ENCODE assay signal across 9 cellular contexts in the genomic region with DNA sequence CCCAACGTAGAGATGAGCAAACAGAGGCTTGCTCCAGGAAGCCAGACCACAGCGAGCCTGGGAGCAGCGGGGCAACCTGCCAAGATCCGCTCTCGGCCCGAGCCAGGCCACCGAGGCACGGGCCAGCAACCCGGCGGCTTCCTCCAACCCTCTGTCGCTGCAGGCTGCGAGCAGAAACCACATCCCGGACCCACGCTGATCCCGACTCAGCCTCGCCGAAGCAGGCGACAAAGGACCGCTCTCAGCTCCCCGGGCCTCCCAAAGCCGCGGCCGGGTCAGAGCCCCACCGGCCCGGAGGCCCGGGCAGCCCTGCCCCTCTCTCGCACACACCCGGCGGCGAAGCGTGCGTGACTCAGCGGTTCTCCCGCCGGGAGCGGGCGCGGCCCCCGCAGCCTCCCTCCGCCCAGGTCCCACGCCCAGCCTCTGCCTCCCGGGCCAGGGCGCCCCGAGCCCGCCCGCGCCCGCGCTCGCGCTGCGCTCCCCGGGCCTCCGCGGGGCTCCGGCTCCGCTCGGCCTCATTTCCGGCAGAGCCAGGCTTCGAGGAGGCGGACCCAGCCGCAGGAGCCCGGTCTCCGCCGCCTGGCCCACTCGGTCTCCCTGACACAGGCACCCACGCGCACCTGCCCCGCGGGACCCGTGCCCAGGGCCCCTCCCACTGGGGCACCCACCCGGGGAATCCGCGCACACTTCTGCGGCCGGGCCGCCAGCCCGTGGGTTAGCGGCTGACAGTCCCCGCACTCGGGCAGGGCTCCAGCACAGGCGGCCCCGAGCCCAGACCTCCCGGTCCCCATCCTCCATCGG. TPM values are rescaled to one million over a fixed set of nuclear protein-coding genes. Genes with fewer than 3 reads are reported as not detected.
DNase-seq lines count a peak whose midpoint lies in the region; ATAC-seq, FAIRE-seq and TF ChIP-seq lines count a peak whose summit lies in the region.
"Had no signal": no experiment of that assay in that cellular context is flagged by ENCODE, and none has a peak within 500 bp of the region (broad histone marks: within the 10 kb centered on the region; RNA-seq: fewer than 3 reads in every experiment).

No MANE protein-coding gene starts in this region.

- POLR2A ChIA-PET in A549 (lab: Yijun Ruan, JAX): interaction anchor here (0.6 kb wide), 1 partner anchor 1100 kb away, joined by 6 read pairs; no protein-coding TSS in a partner anchor

- peak; percentile 30; the same call in 1 of the 2 replicates for TF ChIP-seq POLR2A in A549 (IDR thresholded peaks at IDR 0.05; ENCODE audit: low read length)
- no peak for TF ChIP-seq POLR2A in ovary (IDR thresholded peaks at IDR 0.05)

- WGBS in A549 (ENCODE audit: missing lambda C conversion rate): 0% methylated on average over 2 of the region's 85 CpGs
- 0 to 1% (median 0%) methylated on average over 53 to 85 of the region's 85 CpGs for WGBS in ovary, 3 donors

- H3K9me2 ChIP-seq in GM23338 (ENCODE audit: insufficient read depth): no peaks in the 10 kb centered on the region

- no peak overlapping the region for H3K27ac Mint-ChIP-seq in GM23338
- H3K27ac Mint-ChIP-seq in activated naive CD8-positive, alpha-beta T cell treated with anti-CD3 and anti-CD28 coated beads, Interleukin-2, amount 50 U/mL, for 24 hours: no peak overlapping the region

- H4K20me1 ChIP-seq in GM23338 (replicated peaks; ENCODE audit: insufficient read depth): no peaks in the 10 kb centered on the region

- H3K4me3 ChIP-seq in A549 (peak overlapping the region; percentile 84), GM23338 (peak overlapping the region; percentile 67), cardiac muscle cell (peak overlapping the region; percentile 29), ovary (peak overlapping the region; percentile 45)

- H3K27ac ChIP-seq in A549: peak overlapping the region; percentile 97
- no peak overlapping the region for H3K27ac ChIP-seq in GM23338 (ENCODE audit: low read depth)
- H3K27ac ChIP-seq in cardiac muscle cell: no peak overlapping the region
- H3K27ac ChIP-seq in ovary: no peak overlapping the region

- H2AFZ ChIP-seq in GM23338: peak overlapping the region; percentile 74; the same call in 1 of the 2 replicates

- H3F3A ChIP-seq in GM23338 (replicated peaks; ENCODE audit: low read depth): no peaks in the 10 kb centered on the region

- H3K9me3 Mint-ChIP-seq in GM23338: no peaks in the 10 kb centered on the region; the same call in 2 of the 3 replicates
- H3K9me3 Mint-ChIP-seq in activated naive CD8-positive, alpha-beta T cell treated with anti-CD3 and anti-CD28 coated beads, Interleukin-2, amount 50 U/mL, for 24 hours: no peaks in the 10 kb centered on the region

- CTCF ChIA-PET in A549 (lab: Yijun Ruan, JAX): interaction anchor here (0.5 to 1.4 kb wide), 3 partner anchors 18 to 595 kb away, joined by 3 to 4 read pairs (median 3); no protein-coding TSS in a partner anchor

- peak; percentile 43 to 61 for DNase-seq in A549 (ENCODE audit: low read depth in 1 of 2, low spot score in 1 of 2)
- DNase-seq in GM23338 (ENCODE audit: low spot score): peak; percentile 54
- no peak for DNase-seq in activated naive CD8-positive, alpha-beta T cell treated with anti-CD3 and anti-CD28 coated beads, Interleukin-2, amount 50 U/mL, for 24 hours
- peak; percentile 26 to 64 for DNase-seq in cardiac muscle cell (ENCODE audit: low read depth in 1 of 2, low spot score in 1 of 2)
- DNase-seq in ovary: peak; percentile 25 to 63 (median 40)
- DNase-seq in amniotic stem cell (lab: John Stamatoyannopoulos, UW): no peak

- FAIRE-seq in A549 (lab: Jason Lieb, UNC): no peak
- FAIRE-seq: colon had no signal

- TF ChIP-seq EP300 in A549 (IDR thresholded peaks at IDR 0.05): no peak
- TF ChIP-seq EP300 in ovary (IDR thresholded peaks at IDR 0.05): no peak

- H3K27me3 Mint-ChIP-seq in GM23338 (ENCODE audit: insufficient read depth, low read depth, poor library complexity): peaks cover 49% of the 10 kb centered on the region
- peaks cover 54% of the 10 kb centered on the region for H3K27me3 Mint-ChIP-seq in activated naive CD8-positive, alpha-beta T cell treated with anti-CD3 and anti-CD28 coated beads, Interleukin-2, amount 50 U/mL, for 24 hours

- H3K4me2 ChIP-seq in A549: peak overlapping the region; percentile 96
- peak overlapping the region; percentile 85 for H3K4me2 ChIP-seq in GM23338

- H3K36me3 Mint-ChIP-seq in GM23338 (ENCODE audit: low read depth): no peaks in the 10 kb centered on the region
- H3K36me3 Mint-ChIP-seq in activated naive CD8-positive, alpha-beta T cell treated with anti-CD3 and anti-CD28 coated beads, Interleukin-2, amount 50 U/mL, for 24 hours (ENCODE audit: low read depth): no peaks in the 10 kb centered on the region

- peaks cover 10% of the 10 kb centered on the region; the same call in 1 of the 3 replicates for H3K4me1 ChIP-seq in A549
- peaks cover 15% of the 10 kb centered on the region for H3K4me1 ChIP-seq in GM23338 (ENCODE audit: insufficient read depth)
- no peaks in the 10 kb centered on the region for H3K4me1 ChIP-seq in cardiac muscle cell (ENCODE audit: low read depth)
- no peaks in the 10 kb centered on the region for H3K4me1 ChIP-seq in ovary (ENCODE audit: insufficient read depth)

- H3K4me1 Mint-ChIP-seq in GM23338: peaks cover 17% of the 10 kb centered on the region
- H3K4me1 Mint-ChIP-seq in activated naive CD8-positive, alpha-beta T cell treated with anti-CD3 and anti-CD28 coated beads, Interleukin-2, amount 50 U/mL, for 24 hours: peaks cover 3% of the 10 kb centered on the region

- TF ChIP-seq CTCF in A549 (IDR thresholded peaks at IDR 0.05): no peak
- TF ChIP-seq CTCF in GM23338 (conservative IDR thresholded peaks at IDR 0.05; ENCODE audit: low read depth in 2 of 2): no peak
- TF ChIP-seq CTCF in cardiac muscle cell (IDR thresholded peaks at IDR 0.05; ENCODE audit: low read depth, low read length): no peak
- no peak for TF ChIP-seq CTCF in ovary (IDR thresholded peaks at IDR 0.05)

- H3K9me3 ChIP-seq in A549 (no peaks in the 10 kb centered on the region), cardiac muscle cell (ENCODE audit: low read depth) (no peaks in the 10 kb centered on the region), ovary (no peaks in the 10 kb centered on the region)

- H3K4me3 Mint-ChIP-seq in GM23338: peak overlapping the region; percentile 69
- peak overlapping the region; percentile 40 for H3K4me3 Mint-ChIP-seq in activated naive CD8-positive, alpha-beta T cell treated with anti-CD3 and anti-CD28 coated beads, Interleukin-2, amount 50 U/mL, for 24 hours

- intact Hi-C loops in ovary (cut with DNase I): no loop called here

- ATAC-seq in A549 (peak; percentile 61 to 76), GM23338 (peak; percentile 51), GM18498 (IDR thresholded peaks at IDR 0.05; ENCODE audit: unreplicated experiment) (no peak), HG03342 (IDR thresholded peaks at IDR 0.05; ENCODE audit: unreplicated experiment) (no peak)
- peak; percentile 23 for ATAC-seq in activated naive CD8-positive, alpha-beta T cell treated with anti-CD3 and anti-CD28 coated beads, Interleukin-2, amount 50 U/mL, for 24 hours

- TF ChIP-seq RAD21 in A549 (conservative IDR thresholded peaks at IDR 0.05 in 1 of 2, IDR thresholded peaks at IDR 0.05 in 1 of 2): no peak

- H3K27me3 ChIP-seq in GM23338 (ENCODE audit: insufficient read depth): peaks cover 58% of the 10 kb centered on the region
- H3K27me3 ChIP-seq in cardiac muscle cell: peaks cover 92% of the 10 kb centered on the region
- no peaks in the 10 kb centered on the region for H3K27me3 ChIP-seq in ovary

- no peaks in the 10 kb centered on the region for H3K79me2 ChIP-seq in GM23338 (replicated peaks; ENCODE audit: insufficient read depth)

- H3K36me3 ChIP-seq in GM23338 (ENCODE audit: insufficient read depth): no peaks in the 10 kb centered on the region
- H3K36me3 ChIP-seq in cardiac muscle cell: no peaks in the 10 kb centered on the region
- no peaks in the 10 kb centered on the region for H3K36me3 ChIP-seq in ovary

TF ChIP-seq in A549, 52 proteins besides CTCF, POLR2A, EP300 and RAD21 (continues in another document):
- TF ChIP-seq RNF2 (IDR thresholded peaks at IDR 0.05; ENCODE audit: borderline replicate concordance, low read depth) (no peak), NFE2L2 (conservative IDR thresholded peaks at IDR 0.05; ENCODE audit: low read length) (peak; percentile 70), CEBPB (IDR thresholded peaks at IDR 0.05) (no peak), JUNB (IDR thresholded peaks at IDR 0.05) (no peak), SMC3 (IDR thresholded peaks at IDR 0.05) (no peak), PHF8 (IDR thresholded peaks at IDR 0.05; ENCODE audit: borderline replicate concordance, low read depth) (0 out of 2 replicates have a peak, but pooled peaks have one; percentile 25)

TF ChIP-seq in GM23338, 12 proteins besides CTCF, POLR2A, EP300 and RAD21 (continues in another document):
- no peak for TF ChIP-seq EZH2phosphoT487 (IDR thresholded peaks at IDR 0.05; ENCODE audit: unreplicated experiment)
- no peak for TF ChIP-seq JUNB (IDR thresholded peaks at IDR 0.05; ENCODE audit: unreplicated experiment)
- peak; percentile 55 for TF ChIP-seq EZH2 (IDR thresholded peaks at IDR 0.05; ENCODE audit: low read depth, unreplicated experiment)

RNA-seq across cellular contexts. Expression of gene PPP2R2C, which starts 1.7 kb away (rescaled TPM):
- polyA plus RNA-seq in A549 (2011; rRNA removed): 23.9 and 26.9 TPM in 2 replicates
- polyA plus RNA-seq in A549 (2012; cell fraction: cytosol; rRNA removed): 38.9 and 50.9 TPM in 2 replicates
- 41.8 and 48.0 TPM in 2 replicates for polyA plus RNA-seq in A549 (2012; cell fraction: nucleus; rRNA removed)
- polyA plus RNA-seq in A549 (2017; fragmentation: RNase III; extraction: RNeasy Plus Mini Kit Qiagen cat#74134 plus additional on column Dnase treatment): 28.6 to 31.2 TPM (median 29.4 TPM) in 3 replicates
- polyA minus RNA-seq in A549 (2011; rRNA and poly(A)+ RNA removed): 64.9 and 74.3 TPM in 2 replicates
- 7.6 and 9.2 TPM in 2 replicates for total RNA-seq in GM23338 (2014; rRNA removed; shearing (Covaris generic))
- polyA plus RNA-seq in GM23338 (2016; fragmentation: Nextera tagmentation; extraction: Ambion mirVana): 0.77 and 1.3 TPM in 2 replicates
- total RNA-seq in cardiac muscle cell: 0.14 TPM in 1 of 2 replicates, not detected in the other
- not detected in 2 replicates for polyA plus RNA-seq in cardiac muscle cell
- total RNA-seq in ovary: 1 to 10 TPM in 2 of 7 donors, under 1 TPM in 5; 0.12 to 4.5 (median 0.77) TPM
- polyA plus RNA-seq in ovary: 1 to 10 TPM in 1 of 2 donors, under 1 TPM in 1; 0.21 to 3.0 TPM

Comparison
In these comparisons a context has a peak if more than half of its experiments do, and no peak if none do; other contexts are left out.
1. ATAC-seq: peak in A549 (2 of 2), GM23338 (single experiment) and activated naive CD8-positive, alpha-beta T cell treated with anti-CD3 and anti-CD28 coated beads, Interleukin-2, amount 50 U/mL, for 24 hours (single experiment); none in GM18498 (single experiment) and HG03342 (single experiment).
2. DNase-seq: peak in A549 (2 of 2), GM23338 (single experiment), cardiac muscle cell (2 of 2) and ovary (5 of 5); none in activated naive CD8-positive, alpha-beta T cell treated with anti-CD3 and anti-CD28 coated beads, Interleukin-2, amount 50 U/mL, for 24 hours (single experiment) and amniotic stem cell (single experiment).
3. H3K27ac ChIP-seq: peak in A549 (2 of 2); none in GM23338 (single experiment), cardiac muscle cell (single experiment) and ovary (0 of 2).
4. H3K4me3 ChIP-seq: peak in every context shown above with its lines; median percentile 84 in A549; 67 in GM23338; 45 in ovary; 29 in cardiac muscle cell.
5. RNA of gene PPP2R2C, which starts 1.7 kb away (polyA plus RNA-seq): 23.9 to 50.9 TPM in A549; 0.21 to 3.0 TPM in ovary, 0.77 to 1.3 TPM in GM23338 and not detected in cardiac muscle cell; every median in the first group is over 4 times any median in the second.